In the genomic region with DNA sequence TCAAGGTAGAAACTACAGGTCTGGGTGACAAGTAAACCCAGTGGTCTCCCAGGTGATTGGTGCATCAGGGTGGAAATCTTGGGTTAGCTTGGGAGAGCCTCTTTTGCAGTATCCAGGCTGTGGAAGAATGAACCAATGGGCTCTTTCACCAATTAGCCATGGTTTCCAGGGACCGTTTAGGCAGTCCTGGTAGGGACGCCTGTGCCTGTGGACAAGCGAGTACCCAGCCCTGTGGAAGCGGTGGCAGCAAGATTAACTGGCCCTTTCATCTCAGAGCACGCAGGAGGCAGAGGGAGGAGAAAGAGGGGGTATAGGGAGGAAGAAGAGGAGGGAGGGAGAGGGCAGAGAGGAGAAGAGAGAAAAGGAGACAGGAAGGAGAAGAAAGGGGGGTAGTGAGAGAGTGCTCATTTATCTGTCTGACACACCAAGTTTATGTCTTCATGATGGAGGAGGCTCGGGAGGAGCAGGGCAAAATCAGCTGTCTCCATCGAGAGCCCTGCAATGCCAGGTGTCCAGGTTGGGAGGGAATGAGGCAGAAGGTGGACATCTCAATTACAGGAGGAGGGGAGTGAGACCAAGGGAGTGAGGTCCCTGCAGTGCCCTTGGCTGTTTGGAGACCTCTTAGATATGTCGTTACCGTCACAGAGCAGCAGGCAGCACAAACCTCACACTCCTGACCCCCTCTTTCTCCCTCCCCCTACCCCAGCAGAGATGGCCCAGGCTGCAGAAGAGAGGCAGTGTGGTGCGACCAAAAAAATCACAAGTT, we compare ENCODE assay signal across 16 cellular contexts. TPM values are rescaled to one million over a fixed set of nuclear protein-coding genes. Genes with fewer than 3 reads are reported as not detected.
"Had no signal": no experiment of that assay in that cellular context is flagged by ENCODE, and none has a peak within 500 bp of the region (broad histone marks: within the 10 kb centered on the region; RNA-seq: fewer than 3 reads in every experiment).

No MANE protein-coding gene starts in this region.

- H3K36me3 Mint-ChIP-seq: activated CD4-positive, alpha-beta memory T cell treated with anti-CD3 and anti-CD28 coated beads for 36 hours had no signal

- H3K4me1 Mint-ChIP-seq: central memory CD8-positive, alpha-beta T cell; stimulated activated naive CD8-positive, alpha-beta T cell treated with anti-CD3 and anti-CD28 coated beads, Interleukin-15, amount 100 ng/mL, for 72 hours had no signal

- H3K27ac ChIP-seq: ovary, testis, upper lobe of right lung had no signal

- H3K27me3 ChIP-seq: ovary, testis had no signal

- H3K36me3 ChIP-seq: ovary, upper lobe of right lung had no signal

- H3K4me1 ChIP-seq: upper lobe of right lung had no signal

- H3K9me3 ChIP-seq: ovary, testis, upper lobe of right lung had no signal

- DNase-seq: activated CD4-positive, alpha-beta memory T cell treated with anti-CD3 and anti-CD28 coated beads for 36 hours; activated CD4-positive, alpha-beta T cell treated with anti-CD3 and anti-CD28 coated beads for 1 hour; activated naive CD4-positive, alpha-beta T cell treated with anti-CD3 and anti-CD28 coated beads for 36 hours; effector memory CD8-positive, alpha-beta T cell; erythroblast; hypothalamus; ovary; stimulated activated CD4-positive, alpha-beta T cell treated with anti-CD3 and anti-CD28 coated beads, Interleukin-4, amount 100 ng/mL, for 1 hour; stimulated activated CD8-positive, alpha-beta memory T cell treated with anti-CD3 and anti-CD28 coated beads, Interleukin-4, amount 100 ng/mL, for 48 hours; stimulated activated naive CD8-positive, alpha-beta T cell treated with anti-CD3 and anti-CD28 coated beads, Interleukin-15, amount 100 ng/mL, for 72 hours; testis; upper lobe of right lung had no signal

- H3K27ac Mint-ChIP-seq: activated CD4-positive, alpha-beta memory T cell treated with anti-CD3 and anti-CD28 coated beads for 36 hours; activated naive CD4-positive, alpha-beta T cell treated with anti-CD3 and anti-CD28 coated beads for 36 hours; dendritic cell treated with granulocyte-macrophage colony-stimulating factor and Interleukin-4, amounts not matched to agents 40 ng/mL and 50 ng/mL, for 4 days; effector memory CD8-positive, alpha-beta T cell; nephron; stimulated activated naive CD8-positive, alpha-beta T cell treated with anti-CD3 and anti-CD28 coated beads, Interleukin-15, amount 100 ng/mL, for 72 hours had no signal

- H3K9me3 Mint-ChIP-seq: activated CD4-positive, alpha-beta memory T cell treated with anti-CD3 and anti-CD28 coated beads for 36 hours; activated naive CD4-positive, alpha-beta T cell treated with anti-CD3 and anti-CD28 coated beads for 36 hours; central memory CD8-positive, alpha-beta T cell; dendritic cell treated with granulocyte-macrophage colony-stimulating factor and Interleukin-4, amounts not matched to agents 40 ng/mL and 50 ng/mL, for 4 days; effector memory CD8-positive, alpha-beta T cell; nephron; stimulated activated naive CD8-positive, alpha-beta T cell treated with anti-CD3 and anti-CD28 coated beads, Interleukin-15, amount 100 ng/mL, for 72 hours had no signal

- ATAC-seq: effector memory CD8-positive, alpha-beta T cell; left lobe of liver; stimulated activated naive CD8-positive, alpha-beta T cell treated with anti-CD3 and anti-CD28 coated beads, Interleukin-15, amount 100 ng/mL, for 72 hours; upper lobe of right lung had no signal

- H3K4me3 Mint-ChIP-seq: activated CD4-positive, alpha-beta memory T cell treated with anti-CD3 and anti-CD28 coated beads for 36 hours; activated naive CD4-positive, alpha-beta T cell treated with anti-CD3 and anti-CD28 coated beads for 36 hours; central memory CD8-positive, alpha-beta T cell; dendritic cell treated with granulocyte-macrophage colony-stimulating factor and Interleukin-4, amounts not matched to agents 40 ng/mL and 50 ng/mL, for 4 days; effector memory CD8-positive, alpha-beta T cell; nephron; stimulated activated naive CD8-positive, alpha-beta T cell treated with anti-CD3 and anti-CD28 coated beads, Interleukin-15, amount 100 ng/mL, for 72 hours had no signal

- H3K4me3 ChIP-seq: ovary, testis, upper lobe of right lung had no signal

RNA-seq across cellular contexts. Expression of gene ZDHHC22, which starts 4.6 kb away (rescaled TPM):
- total RNA-seq: activated CD4-positive, alpha-beta memory T cell treated with anti-CD3 and anti-CD28 coated beads for 36 hours; activated naive CD4-positive, alpha-beta T cell treated with anti-CD3 and anti-CD28 coated beads for 36 hours; left lobe of liver; ovary; upper lobe of right lung had no signal
